Comparison of ENCODE assay signal across 8 cellular contexts in genomic region chr5:57298295-57298984, GRCh38.
A peak's percentile ranks its signal among the peaks of the same experiment; 100 is the strongest.
DNase-seq lines count a peak whose midpoint lies in the region; ATAC-seq and TF ChIP-seq lines count a peak whose summit lies in the region.

No MANE protein-coding gene starts in this region.

- H3K36me3 ChIP-seq in testis (ENCODE audit: low read depth, missing control alignments) = no peaks in the 10 kb centered on the region

- DNase-seq in Caki2 (ENCODE audit: low read depth) (peak; percentile 59), LNCaP clone FGC (ENCODE audit: low read depth) (peak; percentile 61), SHP77 (lab: John Stamatoyannopoulos, UW) (peak; percentile 59 to 75), foreskin keratinocyte (peak; percentile 37 to 63), occipital lobe (lab: John Stamatoyannopoulos, UW) (peak; percentile 55), testis (peak; percentile 93)
- DNase-seq in activated effector memory CD4-positive, alpha-beta T cell treated with Interleukin-2 at 50 U/mL for 16 hours = peak; percentile 61

- H3K9me3 ChIP-seq in testis = no peaks in the 10 kb centered on the region

- in situ Hi-C loops in Caki2 (cut with HindIII; ENCODE audit: low pct_unique_long_range_greater_than_20kb, low sequenced_read_pairs) = no loop called here

- H3K27ac ChIP-seq in foreskin keratinocyte (no peak overlapping the region), testis (no peak overlapping the region)

- 11 to 14% methylated on average over 6 of the region's 6 CpGs for WGBS in testis, 2 donors

- no peak for TF ChIP-seq POLR2A in testis (IDR thresholded peaks at IDR 0.05)

- H3K4me3 ChIP-seq in LNCaP clone FGC (ENCODE audit: low read depth, low read length) = no peak overlapping the region
- peak overlapping the region; percentile 16 to 40 for H3K4me3 ChIP-seq in testis

- H3K4me1 ChIP-seq in foreskin keratinocyte = no peaks in the 10 kb centered on the region
- no peaks in the 10 kb centered on the region for H3K4me1 ChIP-seq in testis

- H3K27me3 ChIP-seq in foreskin keratinocyte (peaks cover 10% of the 10 kb centered on the region), testis (no peaks in the 10 kb centered on the region)

- intact Hi-C loops in testis (cut with DNase I; ENCODE audit: low total_unique reads) = loop anchor here (5.0 kb wide), 2 partner anchors 484 to 1164 kb away; partner anchors contain the start of gene PLK2

- ATAC-seq in GM21526 (IDR thresholded peaks at IDR 0.05; ENCODE audit: low FRiP score, unreplicated experiment) (peak; percentile 60), foreskin keratinocyte (peak; percentile 71)

- TF ChIP-seq CTCF in LNCaP clone FGC (IDR thresholded peaks at IDR 0.05; ENCODE audit: control insufficient read depth, extremely low read depth, insufficient read depth) = peak; percentile 75
- peak; percentile 90 for TF ChIP-seq CTCF in foreskin keratinocyte (conservative IDR thresholded peaks at IDR 0.05)
- peak; percentile 76 to 91 (median 83) for TF ChIP-seq CTCF in testis (IDR thresholded peaks at IDR 0.05)
